Comparison of ENCODE assay signal across 1 cellular context in the genomic region with DNA sequence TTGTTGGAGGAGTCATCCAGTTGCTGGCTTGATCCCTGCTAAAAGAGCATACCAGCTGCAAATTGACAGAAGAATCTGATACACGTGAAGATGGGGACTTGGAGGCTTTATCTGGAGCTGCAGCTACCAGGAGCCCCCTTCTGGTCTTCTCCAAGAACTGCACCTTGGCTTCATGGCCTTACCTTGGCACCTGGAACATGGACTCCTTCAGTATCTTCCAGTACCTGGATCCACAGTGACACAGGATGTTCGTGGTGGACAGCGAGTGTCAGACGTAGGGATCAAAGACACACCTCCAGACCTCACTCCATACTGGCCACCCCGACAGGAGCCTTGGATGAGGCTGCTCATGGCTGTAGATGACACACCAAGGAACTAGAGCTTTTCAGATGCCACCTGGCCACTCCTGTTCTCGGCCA.
TF ChIP-seq lines count a peak whose summit lies in the region.

No MANE protein-coding gene starts in this region.

TF ChIP-seq in HepG2, 621 proteins besides CTCF, POLR2A, EP300 and RAD21 (continued from another document and continues in another):
- TF ChIP-seq, protein P1, sequence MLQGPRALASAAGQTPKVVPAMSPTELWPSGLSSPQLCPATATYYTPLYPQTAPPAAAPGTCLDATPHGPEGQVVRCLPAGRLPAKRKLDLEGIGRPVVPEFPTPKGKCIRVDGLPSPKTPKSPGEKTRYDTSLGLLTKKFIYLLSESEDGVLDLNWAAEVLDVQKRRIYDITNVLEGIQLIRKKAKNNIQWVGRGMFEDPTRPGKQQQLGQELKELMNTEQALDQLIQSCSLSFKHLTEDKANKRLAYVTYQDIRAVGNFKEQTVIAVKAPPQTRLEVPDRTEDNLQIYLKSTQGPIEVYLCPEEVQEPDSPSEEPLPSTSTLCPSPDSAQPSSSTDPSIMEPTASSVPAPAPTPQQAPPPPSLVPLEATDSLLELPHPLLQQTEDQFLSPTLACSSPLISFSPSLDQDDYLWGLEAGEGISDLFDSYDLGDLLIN (CRISPR knock-in tag; IDR thresholded peaks at IDR 0.05; ENCODE audit: borderline replicate concordance): no peak
- no peak for TF ChIP-seq PCBP2 (optimal IDR thresholded peaks at IDR 0.05; ENCODE audit: low read depth, low read length, poor library complexity, severe bottlenecking)
- no peak for TF ChIP-seq ZNF883 (CRISPR knock-in tag; IDR thresholded peaks at IDR 0.05; ENCODE audit: not compliant biosample characterization)
- TF ChIP-seq ARHGAP35 (CRISPR knock-in tag; IDR thresholded peaks at IDR 0.05; ENCODE audit: borderline replicate concordance): no peak
- no peak for TF ChIP-seq ZNF530 (CRISPR knock-in tag; IDR thresholded peaks at IDR 0.05; ENCODE audit: low read depth)
- no peak for TF ChIP-seq ZNF577 (CRISPR knock-in tag; IDR thresholded peaks at IDR 0.05; ENCODE audit: borderline replicate concordance, low read depth)
- TF ChIP-seq, protein P2, sequence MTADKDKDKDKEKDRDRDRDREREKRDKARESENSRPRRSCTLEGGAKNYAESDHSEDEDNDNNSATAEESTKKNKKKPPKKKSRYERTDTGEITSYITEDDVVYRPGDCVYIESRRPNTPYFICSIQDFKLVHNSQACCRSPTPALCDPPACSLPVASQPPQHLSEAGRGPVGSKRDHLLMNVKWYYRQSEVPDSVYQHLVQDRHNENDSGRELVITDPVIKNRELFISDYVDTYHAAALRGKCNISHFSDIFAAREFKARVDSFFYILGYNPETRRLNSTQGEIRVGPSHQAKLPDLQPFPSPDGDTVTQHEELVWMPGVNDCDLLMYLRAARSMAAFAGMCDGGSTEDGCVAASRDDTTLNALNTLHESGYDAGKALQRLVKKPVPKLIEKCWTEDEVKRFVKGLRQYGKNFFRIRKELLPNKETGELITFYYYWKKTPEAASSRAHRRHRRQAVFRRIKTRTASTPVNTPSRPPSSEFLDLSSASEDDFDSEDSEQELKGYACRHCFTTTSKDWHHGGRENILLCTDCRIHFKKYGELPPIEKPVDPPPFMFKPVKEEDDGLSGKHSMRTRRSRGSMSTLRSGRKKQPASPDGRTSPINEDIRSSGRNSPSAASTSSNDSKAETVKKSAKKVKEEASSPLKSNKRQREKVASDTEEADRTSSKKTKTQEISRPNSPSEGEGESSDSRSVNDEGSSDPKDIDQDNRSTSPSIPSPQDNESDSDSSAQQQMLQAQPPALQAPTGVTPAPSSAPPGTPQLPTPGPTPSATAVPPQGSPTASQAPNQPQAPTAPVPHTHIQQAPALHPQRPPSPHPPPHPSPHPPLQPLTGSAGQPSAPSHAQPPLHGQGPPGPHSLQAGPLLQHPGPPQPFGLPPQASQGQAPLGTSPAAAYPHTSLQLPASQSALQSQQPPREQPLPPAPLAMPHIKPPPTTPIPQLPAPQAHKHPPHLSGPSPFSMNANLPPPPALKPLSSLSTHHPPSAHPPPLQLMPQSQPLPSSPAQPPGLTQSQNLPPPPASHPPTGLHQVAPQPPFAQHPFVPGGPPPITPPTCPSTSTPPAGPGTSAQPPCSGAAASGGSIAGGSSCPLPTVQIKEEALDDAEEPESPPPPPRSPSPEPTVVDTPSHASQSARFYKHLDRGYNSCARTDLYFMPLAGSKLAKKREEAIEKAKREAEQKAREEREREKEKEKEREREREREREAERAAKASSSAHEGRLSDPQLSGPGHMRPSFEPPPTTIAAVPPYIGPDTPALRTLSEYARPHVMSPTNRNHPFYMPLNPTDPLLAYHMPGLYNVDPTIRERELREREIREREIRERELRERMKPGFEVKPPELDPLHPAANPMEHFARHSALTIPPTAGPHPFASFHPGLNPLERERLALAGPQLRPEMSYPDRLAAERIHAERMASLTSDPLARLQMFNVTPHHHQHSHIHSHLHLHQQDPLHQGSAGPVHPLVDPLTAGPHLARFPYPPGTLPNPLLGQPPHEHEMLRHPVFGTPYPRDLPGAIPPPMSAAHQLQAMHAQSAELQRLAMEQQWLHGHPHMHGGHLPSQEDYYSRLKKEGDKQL (CRISPR knock-in tag; IDR thresholded peaks at IDR 0.05; ENCODE audit: low read depth): no peak
- TF ChIP-seq, protein P3, sequence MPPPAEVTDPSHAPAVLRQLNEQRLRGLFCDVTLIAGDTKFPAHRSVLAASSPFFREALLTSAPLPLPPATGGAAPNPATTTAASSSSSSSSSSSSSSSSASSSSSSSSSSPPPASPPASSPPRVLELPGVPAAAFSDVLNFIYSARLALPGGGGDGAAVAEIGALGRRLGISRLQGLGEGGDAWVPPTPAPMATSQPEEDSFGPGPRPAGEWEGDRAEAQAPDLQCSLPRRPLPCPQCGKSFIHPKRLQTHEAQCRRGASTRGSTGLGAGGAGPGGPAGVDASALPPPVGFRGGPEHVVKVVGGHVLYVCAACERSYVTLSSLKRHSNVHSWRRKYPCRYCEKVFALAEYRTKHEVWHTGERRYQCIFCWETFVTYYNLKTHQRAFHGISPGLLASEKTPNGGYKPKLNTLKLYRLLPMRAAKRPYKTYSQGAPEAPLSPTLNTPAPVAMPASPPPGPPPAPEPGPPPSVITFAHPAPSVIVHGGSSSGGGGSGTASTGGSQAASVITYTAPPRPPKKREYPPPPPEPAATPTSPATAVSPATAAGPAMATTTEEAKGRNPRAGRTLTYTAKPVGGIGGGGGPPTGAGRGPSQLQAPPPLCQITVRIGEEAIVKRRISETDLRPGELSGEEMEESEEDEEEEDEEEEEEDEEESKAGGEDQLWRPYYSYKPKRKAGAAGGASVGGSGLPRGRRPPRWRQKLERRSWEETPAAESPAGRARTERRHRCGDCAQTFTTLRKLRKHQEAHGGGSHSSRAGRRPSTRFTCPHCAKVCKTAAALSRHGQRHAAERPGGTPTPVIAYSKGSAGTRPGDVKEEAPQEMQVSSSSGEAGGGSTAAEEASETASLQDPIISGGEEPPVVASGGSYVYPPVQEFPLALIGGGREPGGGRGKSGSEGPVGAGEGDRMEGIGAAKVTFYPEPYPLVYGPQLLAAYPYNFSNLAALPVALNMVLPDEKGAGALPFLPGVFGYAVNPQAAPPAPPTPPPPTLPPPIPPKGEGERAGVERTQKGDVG (CRISPR knock-in tag; IDR thresholded peaks at IDR 0.05; ENCODE audit: borderline replicate concordance): no peak
- TF ChIP-seq, protein P4, sequence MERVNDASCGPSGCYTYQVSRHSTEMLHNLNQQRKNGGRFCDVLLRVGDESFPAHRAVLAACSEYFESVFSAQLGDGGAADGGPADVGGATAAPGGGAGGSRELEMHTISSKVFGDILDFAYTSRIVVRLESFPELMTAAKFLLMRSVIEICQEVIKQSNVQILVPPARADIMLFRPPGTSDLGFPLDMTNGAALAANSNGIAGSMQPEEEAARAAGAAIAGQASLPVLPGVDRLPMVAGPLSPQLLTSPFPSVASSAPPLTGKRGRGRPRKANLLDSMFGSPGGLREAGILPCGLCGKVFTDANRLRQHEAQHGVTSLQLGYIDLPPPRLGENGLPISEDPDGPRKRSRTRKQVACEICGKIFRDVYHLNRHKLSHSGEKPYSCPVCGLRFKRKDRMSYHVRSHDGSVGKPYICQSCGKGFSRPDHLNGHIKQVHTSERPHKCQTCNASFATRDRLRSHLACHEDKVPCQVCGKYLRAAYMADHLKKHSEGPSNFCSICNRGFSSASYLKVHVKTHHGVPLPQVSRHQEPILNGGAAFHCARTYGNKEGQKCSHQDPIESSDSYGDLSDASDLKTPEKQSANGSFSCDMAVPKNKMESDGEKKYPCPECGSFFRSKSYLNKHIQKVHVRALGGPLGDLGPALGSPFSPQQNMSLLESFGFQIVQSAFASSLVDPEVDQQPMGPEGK (CRISPR knock-in tag; IDR thresholded peaks at IDR 0.05): no peak
- no peak for TF ChIP-seq CREM (IDR thresholded peaks at IDR 0.05)
- TF ChIP-seq CREM (CRISPR knock-in tag; IDR thresholded peaks at IDR 0.05): no peak
- TF ChIP-seq ZMYM3 (CRISPR knock-in tag; IDR thresholded peaks at IDR 0.05): no peak
- TF ChIP-seq KAT7 (CRISPR knock-in tag; IDR thresholded peaks at IDR 0.05; ENCODE audit: borderline replicate concordance): no peak
- no peak for TF ChIP-seq EZH2 (conservative IDR thresholded peaks at IDR 0.05; ENCODE audit: low read depth, low read length)
- TF ChIP-seq, protein P5, sequence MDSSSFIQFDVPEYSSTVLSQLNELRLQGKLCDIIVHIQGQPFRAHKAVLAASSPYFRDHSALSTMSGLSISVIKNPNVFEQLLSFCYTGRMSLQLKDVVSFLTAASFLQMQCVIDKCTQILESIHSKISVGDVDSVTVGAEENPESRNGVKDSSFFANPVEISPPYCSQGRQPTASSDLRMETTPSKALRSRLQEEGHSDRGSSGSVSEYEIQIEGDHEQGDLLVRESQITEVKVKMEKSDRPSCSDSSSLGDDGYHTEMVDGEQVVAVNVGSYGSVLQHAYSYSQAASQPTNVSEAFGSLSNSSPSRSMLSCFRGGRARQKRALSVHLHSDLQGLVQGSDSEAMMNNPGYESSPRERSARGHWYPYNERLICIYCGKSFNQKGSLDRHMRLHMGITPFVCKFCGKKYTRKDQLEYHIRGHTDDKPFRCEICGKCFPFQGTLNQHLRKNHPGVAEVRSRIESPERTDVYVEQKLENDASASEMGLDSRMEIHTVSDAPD (CRISPR knock-in tag; IDR thresholded peaks at IDR 0.05): no peak
- peak; percentile 92 for TF ChIP-seq STAG1 (CRISPR knock-in tag; IDR thresholded peaks at IDR 0.05)
- TF ChIP-seq, protein P6, sequence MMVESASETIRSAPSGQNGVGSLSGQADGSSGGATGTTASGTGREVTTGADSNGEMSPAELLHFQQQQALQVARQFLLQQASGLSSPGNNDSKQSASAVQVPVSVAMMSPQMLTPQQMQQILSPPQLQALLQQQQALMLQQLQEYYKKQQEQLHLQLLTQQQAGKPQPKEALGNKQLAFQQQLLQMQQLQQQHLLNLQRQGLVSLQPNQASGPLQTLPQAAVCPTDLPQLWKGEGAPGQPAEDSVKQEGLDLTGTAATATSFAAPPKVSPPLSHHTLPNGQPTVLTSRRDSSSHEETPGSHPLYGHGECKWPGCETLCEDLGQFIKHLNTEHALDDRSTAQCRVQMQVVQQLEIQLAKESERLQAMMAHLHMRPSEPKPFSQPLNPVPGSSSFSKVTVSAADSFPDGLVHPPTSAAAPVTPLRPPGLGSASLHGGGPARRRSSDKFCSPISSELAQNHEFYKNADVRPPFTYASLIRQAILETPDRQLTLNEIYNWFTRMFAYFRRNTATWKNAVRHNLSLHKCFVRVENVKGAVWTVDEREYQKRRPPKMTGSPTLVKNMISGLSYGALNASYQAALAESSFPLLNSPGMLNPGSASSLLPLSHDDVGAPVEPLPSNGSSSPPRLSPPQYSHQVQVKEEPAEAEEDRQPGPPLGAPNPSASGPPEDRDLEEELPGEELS (CRISPR knock-in tag; IDR thresholded peaks at IDR 0.05): no peak
- no peak for TF ChIP-seq ZNF446 (CRISPR knock-in tag; IDR thresholded peaks at IDR 0.05)
- 0 out of 2 replicates have a peak, but pooled peaks have one; percentile 55 for TF ChIP-seq ZSCAN9 (CRISPR knock-in tag; IDR thresholded peaks at IDR 0.05; ENCODE audit: borderline replicate concordance)
- TF ChIP-seq CENPX (CRISPR knock-in tag; IDR thresholded peaks at IDR 0.05): no peak
- TF ChIP-seq HMG20B (CRISPR knock-in tag; conservative IDR thresholded peaks at IDR 0.05): no peak
- no peak for TF ChIP-seq SETDB1 (CRISPR knock-in tag; IDR thresholded peaks at IDR 0.05; ENCODE audit: borderline replicate concordance)
- TF ChIP-seq, protein P7, sequence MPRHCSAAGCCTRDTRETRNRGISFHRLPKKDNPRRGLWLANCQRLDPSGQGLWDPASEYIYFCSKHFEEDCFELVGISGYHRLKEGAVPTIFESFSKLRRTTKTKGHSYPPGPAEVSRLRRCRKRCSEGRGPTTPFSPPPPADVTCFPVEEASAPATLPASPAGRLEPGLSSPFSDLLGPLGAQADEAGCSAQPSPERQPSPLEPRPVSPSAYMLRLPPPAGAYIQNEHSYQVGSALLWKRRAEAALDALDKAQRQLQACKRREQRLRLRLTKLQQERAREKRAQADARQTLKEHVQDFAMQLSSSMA (CRISPR knock-in tag; IDR thresholded peaks at IDR 0.05): no peak
- no peak for TF ChIP-seq ISL2 (CRISPR knock-in tag; IDR thresholded peaks at IDR 0.05)
- TF ChIP-seq ZNF703 (CRISPR knock-in tag; IDR thresholded peaks at IDR 0.05; ENCODE audit: borderline replicate concordance): no peak
- TF ChIP-seq, protein P8, sequence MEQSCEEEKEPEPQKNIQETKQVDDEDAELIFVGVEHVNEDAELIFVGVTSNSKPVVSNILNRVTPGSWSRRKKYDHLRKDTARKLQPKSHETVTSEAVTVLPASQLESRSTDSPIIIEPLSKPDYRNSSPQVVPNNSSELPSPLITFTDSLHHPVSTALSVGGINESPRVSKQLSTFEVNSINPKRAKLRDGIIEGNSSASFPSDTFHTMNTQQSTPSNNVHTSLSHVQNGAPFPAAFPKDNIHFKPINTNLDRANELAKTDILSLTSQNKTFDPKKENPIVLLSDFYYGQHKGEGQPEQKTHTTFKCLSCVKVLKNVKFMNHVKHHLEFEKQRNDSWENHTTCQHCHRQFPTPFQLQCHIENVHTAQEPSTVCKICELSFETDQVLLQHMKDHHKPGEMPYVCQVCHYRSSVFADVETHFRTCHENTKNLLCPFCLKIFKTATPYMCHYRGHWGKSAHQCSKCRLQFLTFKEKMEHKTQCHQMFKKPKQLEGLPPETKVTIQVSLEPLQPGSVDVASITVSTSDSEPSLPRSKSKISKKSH (CRISPR knock-in tag; IDR thresholded peaks at IDR 0.05; ENCODE audit: borderline replicate concordance): no peak
- no peak for TF ChIP-seq CREB1 (IDR thresholded peaks at IDR 0.05)
- TF ChIP-seq CREB1 (CRISPR knock-in tag; IDR thresholded peaks at IDR 0.05): no peak
- no peak for TF ChIP-seq ZEB1 (IDR thresholded peaks at IDR 0.05; ENCODE audit: insufficient replicate concordance, low read depth)
- TF ChIP-seq HNF4A (CRISPR knock-in tag; IDR thresholded peaks at IDR 0.05): no peak
- TF ChIP-seq SMAD3 (CRISPR knock-in tag; IDR thresholded peaks at IDR 0.05): no peak
- TF ChIP-seq ATF7-NPFF (CRISPR knock-in tag; IDR thresholded peaks at IDR 0.05; ENCODE audit: low read depth): no peak
- no peak for TF ChIP-seq ATRX (CRISPR knock-in tag; IDR thresholded peaks at IDR 0.05; ENCODE audit: borderline replicate concordance)
- TF ChIP-seq ATM (IDR thresholded peaks at IDR 0.05; ENCODE audit: borderline replicate concordance): no peak
- no peak for TF ChIP-seq POLR2AphosphoS5 (IDR thresholded peaks at IDR 0.05; ENCODE audit: low read depth, low read length)
- TF ChIP-seq, protein P9, sequence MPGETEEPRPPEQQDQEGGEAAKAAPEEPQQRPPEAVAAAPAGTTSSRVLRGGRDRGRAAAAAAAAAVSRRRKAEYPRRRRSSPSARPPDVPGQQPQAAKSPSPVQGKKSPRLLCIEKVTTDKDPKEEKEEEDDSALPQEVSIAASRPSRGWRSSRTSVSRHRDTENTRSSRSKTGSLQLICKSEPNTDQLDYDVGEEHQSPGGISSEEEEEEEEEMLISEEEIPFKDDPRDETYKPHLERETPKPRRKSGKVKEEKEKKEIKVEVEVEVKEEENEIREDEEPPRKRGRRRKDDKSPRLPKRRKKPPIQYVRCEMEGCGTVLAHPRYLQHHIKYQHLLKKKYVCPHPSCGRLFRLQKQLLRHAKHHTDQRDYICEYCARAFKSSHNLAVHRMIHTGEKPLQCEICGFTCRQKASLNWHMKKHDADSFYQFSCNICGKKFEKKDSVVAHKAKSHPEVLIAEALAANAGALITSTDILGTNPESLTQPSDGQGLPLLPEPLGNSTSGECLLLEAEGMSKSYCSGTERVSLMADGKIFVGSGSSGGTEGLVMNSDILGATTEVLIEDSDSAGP (CRISPR knock-in tag; IDR thresholded peaks at IDR 0.05; ENCODE audit: borderline replicate concordance): 0 out of 2 replicates have a peak, but pooled peaks have one; percentile 25
- TF ChIP-seq ZNF629 (CRISPR knock-in tag; conservative IDR thresholded peaks at IDR 0.05): no peak
- no peak for TF ChIP-seq HNRNPL (IDR thresholded peaks at IDR 0.05; ENCODE audit: low read depth, low read length)
- TF ChIP-seq SAP130 (CRISPR knock-in tag; IDR thresholded peaks at IDR 0.05; ENCODE audit: low read depth): peak; percentile 33; the same call in 1 of the 2 replicates
- no peak for TF ChIP-seq THAP11 (CRISPR knock-in tag; IDR thresholded peaks at IDR 0.05)
- TF ChIP-seq, protein P10, sequence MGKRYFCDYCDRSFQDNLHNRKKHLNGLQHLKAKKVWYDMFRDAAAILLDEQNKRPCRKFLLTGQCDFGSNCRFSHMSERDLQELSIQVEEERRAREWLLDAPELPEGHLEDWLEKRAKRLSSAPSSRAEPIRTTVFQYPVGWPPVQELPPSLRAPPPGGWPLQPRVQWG (CRISPR knock-in tag; IDR thresholded peaks at IDR 0.05; ENCODE audit: borderline replicate concordance, low read depth): no peak
